2 cellular contexts compared by ENCODE assay signal in genomic region chr16:85571563-85571812, GRCh38.
TF ChIP-seq lines count a peak whose summit lies in the region.

No MANE protein-coding gene starts in this region.

TF ChIP-seq in H1, 55 proteins besides CTCF, POLR2A, EP300 and RAD21:
- no peak for TF ChIP-seq SUZ12 (IDR thresholded peaks at IDR 0.05; ENCODE audit: low read length)
- TF ChIP-seq TAF1 (IDR thresholded peaks at IDR 0.05; ENCODE audit: low read depth, low read length): no peak
- no peak for TF ChIP-seq SIN3A (conservative IDR thresholded peaks at IDR 0.05 in 1 of 2, IDR thresholded peaks at IDR 0.05 in 1 of 2; ENCODE audit: low read depth in 1 of 2, low read length in 2 of 2)
- no peak for TF ChIP-seq SRF (IDR thresholded peaks at IDR 0.05; ENCODE audit: low read depth, low read length)
- no peak for TF ChIP-seq SIX5 (IDR thresholded peaks at IDR 0.05; ENCODE audit: low read depth, low read length)
- TF ChIP-seq RXRA (IDR thresholded peaks at IDR 0.05; ENCODE audit: insufficient read depth, low read depth, low read length): no peak
- TF ChIP-seq JUN (IDR thresholded peaks at IDR 0.05; ENCODE audit: low read depth, low read length): no peak
- TF ChIP-seq MAX (IDR thresholded peaks at IDR 0.05): no peak
- no peak for TF ChIP-seq ASH2L (IDR thresholded peaks at IDR 0.05; ENCODE audit: low read length)
- TF ChIP-seq SP4 (IDR thresholded peaks at IDR 0.05; ENCODE audit: low read length): no peak
- no peak for TF ChIP-seq POU5F1 (IDR thresholded peaks at IDR 0.05; ENCODE audit: low read depth, low read length)
- no peak for TF ChIP-seq NRF1 (IDR thresholded peaks at IDR 0.05; ENCODE audit: low read depth, low read length)
- TF ChIP-seq FOSL1 (IDR thresholded peaks at IDR 0.05; ENCODE audit: insufficient read depth, low read depth, low read length): no peak
- no peak for TF ChIP-seq KDM4A (IDR thresholded peaks at IDR 0.05; ENCODE audit: low read depth, low read length, severe bottlenecking)
- TF ChIP-seq SIRT6 (IDR thresholded peaks at IDR 0.05; ENCODE audit: low read length): no peak
- TF ChIP-seq POLR2AphosphoS5 (IDR thresholded peaks at IDR 0.05; ENCODE audit: low read depth, low read length): no peak
- no peak for TF ChIP-seq NANOG (IDR thresholded peaks at IDR 0.05; ENCODE audit: insufficient read depth, low read depth, low read length, poor library complexity, severe bottlenecking)
- TF ChIP-seq TBP (IDR thresholded peaks at IDR 0.05; ENCODE audit: low read depth, low read length): no peak
- no peak for TF ChIP-seq CEBPB (IDR thresholded peaks at IDR 0.05; ENCODE audit: low read depth, low read length)
- TF ChIP-seq ZNF274 (IDR thresholded peaks at IDR 0.05; ENCODE audit: borderline replicate concordance, extremely low read depth, low read length): no peak

TF ChIP-seq in SK-N-SH treated with all-trans-retinoic acid at 6 μM for 48 hours, 23 proteins besides CTCF, POLR2A, EP300 and RAD21:
- TF ChIP-seq TSHZ2 (CRISPR knock-in tag; IDR thresholded peaks at IDR 0.05) (no peak), ISL1 (CRISPR knock-in tag; IDR thresholded peaks at IDR 0.05) (no peak), ESRRG (CRISPR knock-in tag; IDR thresholded peaks at IDR 0.05) (no peak), CSDC2 (CRISPR knock-in tag; IDR thresholded peaks at IDR 0.05) (no peak), GLIS3 (CRISPR knock-in tag; IDR thresholded peaks at IDR 0.05) (no peak), ZFP3 (CRISPR knock-in tag; IDR thresholded peaks at IDR 0.05) (no peak), TCF4 (CRISPR knock-in tag; IDR thresholded peaks at IDR 0.05; ENCODE audit: borderline replicate concordance) (no peak), CSRNP3 (CRISPR knock-in tag; IDR thresholded peaks at IDR 0.05) (no peak), ZNF8 (CRISPR knock-in tag; IDR thresholded peaks at IDR 0.05) (no peak), ZNF70 (CRISPR knock-in tag; IDR thresholded peaks at IDR 0.05) (no peak), OSR1 (CRISPR knock-in tag; IDR thresholded peaks at IDR 0.05) (no peak), ARNTL (CRISPR knock-in tag; IDR thresholded peaks at IDR 0.05; ENCODE audit: borderline replicate concordance, low read depth) (no peak), RARB (CRISPR knock-in tag; IDR thresholded peaks at IDR 0.05) (no peak), SNAI2 (CRISPR knock-in tag; IDR thresholded peaks at IDR 0.05) (no peak)
TF ChIP-seq in SK-N-SH treated with all-trans-retinoic acid at 6 μM for 48 hours: peak in this region for 0.
